22 cellular contexts compared by ENCODE assay signal in the genomic region with DNA sequence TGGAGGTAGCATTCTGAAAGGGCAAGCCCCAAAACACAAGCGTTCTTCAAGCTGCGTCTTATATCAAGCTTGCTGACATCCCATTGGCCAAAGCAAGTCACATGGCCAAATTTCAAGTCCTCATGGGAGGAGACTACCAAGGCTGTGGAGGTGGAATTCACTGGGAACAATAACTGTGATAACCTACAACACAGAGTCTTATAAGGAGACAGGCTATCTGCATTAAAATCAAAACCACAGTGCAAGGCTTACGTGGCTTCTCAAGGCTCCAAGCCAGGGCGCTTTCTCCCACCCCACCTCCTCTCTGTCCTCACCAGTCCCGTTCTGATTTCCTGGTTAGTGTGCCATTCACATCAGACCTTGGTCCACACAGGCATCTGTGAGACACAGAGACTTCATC. TPM values are rescaled to one million over a fixed set of nuclear protein-coding genes. Genes with fewer than 3 reads are reported as not detected.
DNase-seq lines count a peak whose midpoint lies in the region; ATAC-seq, FAIRE-seq and TF ChIP-seq lines count a peak whose summit lies in the region.
"Had no signal": no experiment of that assay in that cellular context is flagged by ENCODE, and none has a peak within 500 bp of the region (broad histone marks: within the 10 kb centered on the region; RNA-seq: fewer than 3 reads in every experiment).

No MANE protein-coding gene starts in this region.

- DNase-seq in NCI-H2029 (lab: John Stamatoyannopoulos, UW): peak; percentile 4
- DNase-seq in NCI-H2029 treated with DMSO at 0.1 percent for 48 hours (lab: John Stamatoyannopoulos, UW): no peak
- DNase-seq in GM12891 (ENCODE audit: insufficient read length, low spot score): no peak
- DNase-seq in Peyer's patch: peak in 1 of 3 donors; percentile 55
- DNase-seq in mesendoderm: peak; percentile 37
- no peak for DNase-seq in NCI-H524 treated with DMSO at 0.1 percent for 48 hours (lab: John Stamatoyannopoulos, UW)
- DNase-seq: 8988T, activated gamma-delta T cell treated with Interleukin-2 at 50 U/mL for 16 hours, H7, head of caudate nucleus, kidney, mesenchymal stem cell, NCI-H1092, nucleus accumbens, SHP77, T1000 had no signal

- no peak overlapping the region for H2AK5ac ChIP-seq in mesendoderm (ENCODE audit: low read length)

- H3K9me3 ChIP-seq in Peyer's patch: no peaks in the 10 kb centered on the region
- H3K9me3 ChIP-seq: esophagus muscularis mucosa, tibial nerve had no signal

- no peak overlapping the region for H2BK120ac ChIP-seq in mesendoderm (ENCODE audit: low read depth, low read length)

- no peak for TF ChIP-seq POLR2A in GM12891 (IDR thresholded peaks at IDR 0.05; ENCODE audit: low read depth, low read length)
- TF ChIP-seq POLR2A in Peyer's patch (IDR thresholded peaks at IDR 0.05): no peak

- H3K27ac ChIP-seq in Peyer's patch (peak overlapping the region in 3 of 4 donors; percentile 2 to 67 (median 43)), mesendoderm (ENCODE audit: low read depth, low read length) (no peak overlapping the region)
- H3K27ac ChIP-seq: esophagus muscularis mucosa, tibial nerve had no signal

- H3K36me3 ChIP-seq in Peyer's patch: no peaks in the 10 kb centered on the region
- H3K36me3 ChIP-seq in mesendoderm (ENCODE audit: control insufficient read depth, insufficient read depth, low read length): no peaks in the 10 kb centered on the region
- H3K36me3 ChIP-seq: esophagus muscularis mucosa, tibial nerve had no signal

- H4K8ac ChIP-seq in mesendoderm (ENCODE audit: low read depth, low read length): no peak overlapping the region

- H3K56ac ChIP-seq in mesendoderm (ENCODE audit: low read length): no peak overlapping the region

- H4K5ac ChIP-seq in mesendoderm (ENCODE audit: low read length): no peak overlapping the region

- no peak overlapping the region for H3K9ac ChIP-seq in mesendoderm (ENCODE audit: low read length)

- H3K27me3 ChIP-seq in Peyer's patch: no peaks in the 10 kb centered on the region
- no peaks in the 10 kb centered on the region for H3K27me3 ChIP-seq in mesendoderm (ENCODE audit: insufficient read depth, low read length, poor library complexity)
- H3K27me3 ChIP-seq: esophagus muscularis mucosa, tibial nerve had no signal

- WGBS in mesendoderm (ENCODE audit: extremely low coverage, insufficient coverage, low lambda C conversion rate): no CpG with 5 or more reads among the region's 5 CpGs

- H3K79me1 ChIP-seq in mesendoderm (ENCODE audit: low read length): no peaks in the 10 kb centered on the region

- FAIRE-seq in GM12891 (lab: Jason Lieb, UNC): peak; percentile 20

- no peak overlapping the region for H3K4ac ChIP-seq in mesendoderm (ENCODE audit: low read depth, low read length)

- H3K18ac ChIP-seq in mesendoderm (ENCODE audit: low read length): no peak overlapping the region

- no peak overlapping the region for H3K23ac ChIP-seq in mesendoderm (ENCODE audit: low read length)

- H3K79me2 ChIP-seq in mesendoderm (ENCODE audit: control insufficient read depth, insufficient read depth, low read length): no peaks in the 10 kb centered on the region

- no peak overlapping the region for H3K4me2 ChIP-seq in mesendoderm (ENCODE audit: low read length)

- TF ChIP-seq CTCF in Peyer's patch (IDR thresholded peaks at IDR 0.05): no peak

- no peak overlapping the region for H3K4me3 ChIP-seq in Peyer's patch
- H3K4me3 ChIP-seq in mesendoderm (ENCODE audit: low read length): no peak overlapping the region
- H3K4me3 ChIP-seq: esophagus muscularis mucosa, tibial nerve had no signal

- ATAC-seq in HG03469 (IDR thresholded peaks at IDR 0.05; ENCODE audit: unreplicated experiment): no peak
- no peak for ATAC-seq in HG02981 (IDR thresholded peaks at IDR 0.05; ENCODE audit: unreplicated experiment)
- ATAC-seq: sciatic nerve had no signal

- no peak overlapping the region for H2BK15ac ChIP-seq in mesendoderm (replicated peaks; ENCODE audit: low read depth)

- H3K4me1 ChIP-seq in Peyer's patch (no peaks in the 10 kb centered on the region), mesendoderm (ENCODE audit: control insufficient read depth, low read depth, low read length) (no peaks in the 10 kb centered on the region)
- H3K4me1 ChIP-seq: esophagus muscularis mucosa had no signal

- H2BK5ac ChIP-seq in mesendoderm (ENCODE audit: low read length): no peak overlapping the region

TF ChIP-seq in GM12891, 5 proteins besides CTCF, POLR2A, EP300 and RAD21:
- no peak for TF ChIP-seq POLR2AphosphoS5 (IDR thresholded peaks at IDR 0.05; ENCODE audit: low read depth, low read length)
TF ChIP-seq in GM12891: peak in this region for 0.

RNA-seq across cellular contexts. Expression of a gene that starts 39.4 kb away (rescaled TPM):
- 2.6 TPM for polyA plus RNA-seq in GM12891 (2012; ENCODE audit: low read depth, missing spikeins)
- total RNA-seq in Peyer's patch: 1 to 10 TPM in 3 of 4 donors, not detected in 1; 3.1 to 8.0 (median 4.6) TPM
- polyA plus RNA-seq in mesendoderm (2013, experiment 1 of 2): 0.13 TPM
- polyA plus RNA-seq in mesendoderm (2013, experiment 2 of 2): 0.07 TPM
- total RNA-seq: Daoy had no signal

Comparison
In these comparisons a context has a peak if more than half of its experiments do, and no peak if none do; other contexts are left out.
1. DNase-seq: peak in NCI-H2029 (single experiment) and mesendoderm (single experiment); none in NCI-H2029 treated with DMSO at 0.1 percent for 48 hours (single experiment), GM12891 (single experiment) and NCI-H524 treated with DMSO at 0.1 percent for 48 hours (single experiment).